In the genomic region with DNA sequence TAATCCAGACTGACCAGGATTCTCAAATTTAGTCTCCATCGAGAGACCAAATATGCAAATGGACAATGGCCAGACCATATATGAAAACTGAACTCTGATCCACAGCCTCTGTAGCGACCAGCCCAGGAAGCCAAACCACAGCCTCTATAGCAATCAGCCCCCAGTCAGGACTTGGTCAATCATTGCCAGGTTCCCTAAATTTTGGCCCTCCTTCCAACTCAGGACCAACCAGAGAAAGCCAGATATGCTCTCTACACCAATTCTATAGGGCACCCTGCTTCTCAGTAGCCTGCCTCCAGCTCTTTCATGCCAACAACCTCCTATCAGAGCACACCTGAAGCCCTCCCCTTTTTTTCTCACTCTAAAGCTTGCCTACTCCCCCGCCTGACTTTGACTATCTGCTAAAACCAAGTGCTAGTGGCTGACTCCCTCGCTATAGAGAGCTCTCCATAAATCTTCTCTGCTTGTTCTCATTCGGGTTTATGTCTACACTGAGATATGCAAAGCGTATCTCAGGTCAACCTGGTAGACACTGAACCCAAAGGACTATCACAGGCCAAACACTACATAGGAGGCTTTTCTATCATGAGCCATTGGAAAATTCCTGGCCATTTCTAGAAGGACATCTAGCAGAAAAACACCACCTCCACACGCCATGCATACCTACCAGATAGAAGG, we compare ENCODE assay signal across 9 cellular contexts.
DNase-seq lines count a peak whose midpoint lies in the region; ATAC-seq and TF ChIP-seq lines count a peak whose summit lies in the region.
"Had no signal": no experiment of that assay in that cellular context is flagged by ENCODE, and none has a peak within 500 bp of the region (broad histone marks: within the 10 kb centered on the region; RNA-seq: fewer than 3 reads in every experiment).

No MANE protein-coding gene starts in this region.

- H3K4me3 ChIP-seq in PC-9 (no peak overlapping the region), osteoblast (ENCODE audit: insufficient read depth, low read length) (no peak overlapping the region)

- H3K79me2 ChIP-seq in PC-9 (ENCODE audit: low read depth): no peaks in the 10 kb centered on the region
- no peaks in the 10 kb centered on the region for H3K79me2 ChIP-seq in osteoblast (ENCODE audit: insufficient read depth, low read length)

- POLR2A ChIA-PET in PC-9 (lab: Charles Lee; ENCODE audit: unreplicated experiment): no interaction called here

- no peak for TF ChIP-seq CTCF in PC-9 (conservative IDR thresholded peaks at IDR 0.05)
- no peak for TF ChIP-seq CTCF in osteoblast (IDR thresholded peaks at IDR 0.05; ENCODE audit: extremely low read depth, low read depth, low read length)

- DNase-seq in PC-9 (no peak), osteoblast (ENCODE audit: insufficient read length, low spot score, missing footprints) (no peak), Kasumi-1 (lab: John Stamatoyannopoulos, UW) (no peak), NCI-H2196 (lab: John Stamatoyannopoulos, UW; ENCODE audit: unreplicated experiment) (no peak), hepatic stellate cell (ENCODE audit: low spot score) (no peak), NOMO-1 treated with DMSO at 0.1 percent for 48 hours (lab: John Stamatoyannopoulos, UW; ENCODE audit: unreplicated experiment) (no peak)
- DNase-seq: activated CD4-positive, alpha-beta T cell treated with anti-CD3 and anti-CD28 coated beads, Interleukin-2, amount 50 U/mL, for 4 hours had no signal

- H3K4me2 ChIP-seq in PC-9: peak overlapping the region; percentile 46
- no peak overlapping the region for H3K4me2 ChIP-seq in osteoblast (ENCODE audit: insufficient read depth, low read length)

- ATAC-seq in HG02884 (IDR thresholded peaks at IDR 0.05; ENCODE audit: unreplicated experiment): peak; percentile 55

- CTCF ChIA-PET in PC-9 (lab: Charles Lee): interaction anchor here (0.6 to 0.8 kb wide), 2 partner anchors 110 to 111 kb away, joined by 4 to 13 read pairs; no protein-coding TSS in a partner anchor

- TF ChIP-seq POLR2A in GM19099 (IDR thresholded peaks at IDR 0.05; ENCODE audit: extremely low read depth, insufficient read length, low read depth): peak; percentile 81

- H2AFZ ChIP-seq in PC-9: no peak overlapping the region
- peak overlapping the region; percentile 17 for H2AFZ ChIP-seq in osteoblast (ENCODE audit: low read length)

- H3K4me1 ChIP-seq in PC-9 (replicated peaks; ENCODE audit: insufficient read depth): peaks cover 48% of the 10 kb centered on the region
- H3K4me1 ChIP-seq in osteoblast (ENCODE audit: insufficient read depth, low read length): no peaks in the 10 kb centered on the region

- BruUV-seq in PC-9 (replicated peaks; lab: Mats Ljungman, UMichigan): TSS peak; percentile 33

- intact Hi-C loops in PC-9 (cut with micrococcal nuclease; ENCODE audit: unreplicated experiment): no loop called here

- peaks cover 20% of the 10 kb centered on the region; the same call in 1 of the 2 replicates for H3F3A ChIP-seq in PC-9 (ENCODE audit: insufficient read depth, low read depth)

- H3K9me2 ChIP-seq in PC-9 (ENCODE audit: insufficient read depth): no peaks in the 10 kb centered on the region

- H4K20me1 ChIP-seq in PC-9 (ENCODE audit: insufficient read depth): no peaks in the 10 kb centered on the region
- no peaks in the 10 kb centered on the region for H4K20me1 ChIP-seq in osteoblast (ENCODE audit: insufficient read depth, low read length)

- H3K36me3 ChIP-seq in PC-9 (ENCODE audit: low read depth) (no peaks in the 10 kb centered on the region), osteoblast (ENCODE audit: insufficient read depth, low read length) (no peaks in the 10 kb centered on the region)

- H3K9me3 ChIP-seq in PC-9 (ENCODE audit: insufficient read depth, low read depth): no peaks in the 10 kb centered on the region
- H3K9me3 ChIP-seq in osteoblast (ENCODE audit: low read depth, low read length): no peaks in the 10 kb centered on the region

- peak overlapping the region; percentile 20 for H3K27ac ChIP-seq in PC-9
- no peak overlapping the region for H3K27ac ChIP-seq in osteoblast (ENCODE audit: low read depth, low read length)

- H3K27me3 ChIP-seq in PC-9 (ENCODE audit: insufficient read depth, low read depth): no peaks in the 10 kb centered on the region
- no peaks in the 10 kb centered on the region for H3K27me3 ChIP-seq in osteoblast (ENCODE audit: insufficient read depth, low read length)
